28 cellular contexts compared by ENCODE assay signal in the genomic region with DNA sequence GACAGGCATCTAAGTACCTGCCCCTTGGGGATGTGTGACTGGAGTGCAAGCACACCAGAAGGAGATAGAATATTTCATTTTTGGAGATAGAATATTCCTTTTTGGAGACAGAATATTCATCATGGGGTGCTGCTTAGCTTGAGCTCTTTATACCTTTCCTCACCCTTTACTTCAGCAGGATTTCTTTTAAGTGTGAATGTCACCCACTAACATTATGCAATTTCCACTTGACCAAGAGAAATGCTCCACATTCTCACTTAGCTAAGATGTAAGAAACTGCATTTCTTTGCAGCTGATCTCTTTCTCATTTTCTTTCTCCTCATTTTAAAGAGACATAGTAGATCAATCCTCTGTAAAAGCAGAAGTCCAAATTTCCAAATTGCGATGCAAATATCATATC.
"Had no signal": no experiment of that assay in that cellular context is flagged by ENCODE, and none has a peak within 500 bp of the region (broad histone marks: within the 10 kb centered on the region; RNA-seq: fewer than 3 reads in every experiment).

No MANE protein-coding gene starts in this region.

- H3K27ac Mint-ChIP-seq: immature natural killer cell; memory B cell; naive thymus-derived CD8-positive, alpha-beta T cell; nephron; progenitor cell of endocrine pancreas; stimulated activated memory B cell treated with anti-CD40 and anti-IgM and Interleukin-4, amounts not matched to agents 10 μg/mL and 1 μg/mL and 100 μg/mL, for 72 hours; stimulated activated naive CD8-positive, alpha-beta T cell treated with anti-CD3 and anti-CD28 coated beads, Interleukin-15, amount 100 ng/mL, for 72 hours; type B pancreatic cell had no signal

- ATAC-seq: left colon; naive thymus-derived CD8-positive, alpha-beta T cell; right lobe of liver; stimulated activated memory B cell treated with anti-CD40 and anti-IgM and Interleukin-4, amounts not matched to agents 10 μg/mL and 1 μg/mL and 100 μg/mL, for 72 hours; stimulated activated naive CD8-positive, alpha-beta T cell treated with anti-CD3 and anti-CD28 coated beads, Interleukin-15, amount 100 ng/mL, for 72 hours had no signal

- H3K9me3 ChIP-seq: left ventricle myocardium inferior, neutrophil, ovary, right atrium auricular region, right lobe of liver, tibial nerve, vagina had no signal

- H3K27me3 Mint-ChIP-seq: memory B cell; naive thymus-derived CD8-positive, alpha-beta T cell; progenitor cell of endocrine pancreas; stimulated activated memory B cell treated with anti-CD40 and anti-IgM and Interleukin-4, amounts not matched to agents 10 μg/mL and 1 μg/mL and 100 μg/mL, for 72 hours; stimulated activated naive CD8-positive, alpha-beta T cell treated with anti-CD3 and anti-CD28 coated beads, Interleukin-15, amount 100 ng/mL, for 72 hours; type B pancreatic cell had no signal

- H3K36me3 ChIP-seq: left ventricle myocardium inferior, neutrophil, ovary, right atrium auricular region, right lobe of liver, tibial nerve, vagina had no signal

- H3K4me1 Mint-ChIP-seq: immature natural killer cell; memory B cell; naive thymus-derived CD8-positive, alpha-beta T cell; nephron; neural crest cell; stimulated activated memory B cell treated with anti-CD40 and anti-IgM and Interleukin-4, amounts not matched to agents 10 μg/mL and 1 μg/mL and 100 μg/mL, for 72 hours; stimulated activated naive CD8-positive, alpha-beta T cell treated with anti-CD3 and anti-CD28 coated beads, Interleukin-15, amount 100 ng/mL, for 72 hours had no signal

- H3K36me3 Mint-ChIP-seq: immature natural killer cell; memory B cell; naive thymus-derived CD8-positive, alpha-beta T cell; stimulated activated memory B cell treated with anti-CD40 and anti-IgM and Interleukin-4, amounts not matched to agents 10 μg/mL and 1 μg/mL and 100 μg/mL, for 72 hours; type B pancreatic cell had no signal

- DNase-seq: hypothalamus; immature natural killer cell; kidney; left colon; left ventricle myocardium inferior; naive thymus-derived CD8-positive, alpha-beta T cell; occipital lobe; ovary; right lobe of liver; stimulated activated CD4-positive, alpha-beta T cell treated with anti-CD3 and anti-CD28 coated beads, Interleukin-1b, Interleukin-23, amount 100 ng/mL, for 48 hours; stimulated activated CD4-positive, alpha-beta T cell treated with anti-CD3 and anti-CD28 coated beads, Interleukin-2, amount 100 ng/mL, for 48 hours; stimulated activated CD4-positive, alpha-beta T cell treated with anti-CD3 and anti-CD28 coated beads, Interleukin-4, amount 100 ng/mL, for 4 hours; stimulated activated CD8-positive, alpha-beta memory T cell treated with anti-CD3 and anti-CD28 coated beads, Interleukin-4, amount 100 ng/mL, for 48 hours; stimulated activated naive CD4-positive, alpha-beta T cell treated with Interleukin-2 at 50 U/mL for 16 hours; stimulated activated naive CD8-positive, alpha-beta T cell treated with anti-CD3 and anti-CD28 coated beads, Interleukin-15, amount 100 ng/mL, for 72 hours; substantia nigra had no signal

- H3K4me2 ChIP-seq: smooth muscle cell had no signal

- H3K27ac ChIP-seq: left ventricle myocardium inferior, neutrophil, ovary, right atrium auricular region, right lobe of liver, tibial nerve, vagina had no signal

- H3K4me3 Mint-ChIP-seq: immature natural killer cell; memory B cell; naive thymus-derived CD8-positive, alpha-beta T cell; nephron; neural crest cell; stimulated activated memory B cell treated with anti-CD40 and anti-IgM and Interleukin-4, amounts not matched to agents 10 μg/mL and 1 μg/mL and 100 μg/mL, for 72 hours; stimulated activated naive CD8-positive, alpha-beta T cell treated with anti-CD3 and anti-CD28 coated beads, Interleukin-15, amount 100 ng/mL, for 72 hours; type B pancreatic cell had no signal

- H3K9me3 Mint-ChIP-seq: memory B cell; nephron; stimulated activated memory B cell treated with anti-CD40 and anti-IgM and Interleukin-4, amounts not matched to agents 10 μg/mL and 1 μg/mL and 100 μg/mL, for 72 hours; stimulated activated naive CD8-positive, alpha-beta T cell treated with anti-CD3 and anti-CD28 coated beads, Interleukin-15, amount 100 ng/mL, for 72 hours; type B pancreatic cell had no signal

- H3K4me3 ChIP-seq: left ventricle myocardium inferior, lung, ovary, right atrium auricular region, right lobe of liver, smooth muscle cell, tibial nerve, vagina had no signal

- H3K4me1 ChIP-seq: left ventricle myocardium inferior, right atrium auricular region, right lobe of liver, tibial nerve, vagina had no signal

- H3K27me3 ChIP-seq: neutrophil, ovary, right atrium auricular region, right lobe of liver, tibial nerve, vagina had no signal
